Comparison of ENCODE assay signal across 8 cellular contexts in the genomic region with DNA sequence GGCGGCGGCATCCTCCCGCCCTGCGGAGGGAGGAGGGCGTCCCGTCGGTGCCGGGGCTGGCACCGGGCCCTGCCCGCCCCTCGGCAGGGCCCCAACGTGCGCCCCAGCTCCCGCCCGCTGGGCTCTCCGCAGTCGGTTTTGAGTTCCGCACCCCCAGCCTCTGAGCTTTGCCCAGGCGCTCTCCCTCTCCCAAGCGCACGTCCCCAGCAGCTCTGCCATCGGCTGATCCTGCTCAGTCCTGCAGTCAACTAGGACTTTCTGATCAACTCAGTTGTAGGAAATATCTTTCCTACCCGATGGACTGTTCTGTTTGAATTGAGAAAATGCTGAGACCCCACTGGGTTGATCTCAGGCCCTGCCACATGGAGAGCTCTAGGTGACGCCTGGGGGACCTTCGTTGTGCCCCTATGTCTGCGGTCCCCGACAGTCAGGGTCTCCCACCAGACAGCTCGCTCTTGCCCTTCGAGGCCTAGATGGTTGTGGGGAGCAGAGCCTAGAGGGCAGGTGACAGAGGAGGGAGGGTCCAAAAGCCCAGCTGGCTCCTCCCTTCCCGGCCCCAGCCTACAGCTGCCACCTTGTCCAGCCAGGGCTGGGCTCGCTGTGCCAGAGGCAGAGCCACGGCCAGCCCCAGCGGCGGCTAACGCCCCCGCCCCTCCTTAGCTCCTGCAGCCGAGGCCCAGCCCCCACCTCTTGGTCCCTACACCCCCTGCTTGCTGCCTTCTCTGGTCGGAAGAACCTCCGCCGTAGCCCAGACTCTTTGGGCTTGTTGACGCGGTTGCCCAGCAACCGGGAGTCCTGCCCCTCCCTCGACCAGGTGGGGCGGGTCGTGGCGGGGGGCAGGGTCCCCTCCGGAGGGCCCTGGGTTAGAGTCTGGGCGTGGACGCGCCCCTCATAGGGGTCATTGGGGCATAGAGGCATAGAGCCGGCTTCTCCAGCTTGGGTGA. TPM values are rescaled to one million over a fixed set of nuclear protein-coding genes. Genes with fewer than 3 reads are reported as not detected.
A peak's percentile ranks its signal among the peaks of the same experiment; 100 is the strongest.
DNase-seq lines count a peak whose midpoint lies in the region; ATAC-seq, FAIRE-seq and TF ChIP-seq lines count a peak whose summit lies in the region.

A gene with protein sequence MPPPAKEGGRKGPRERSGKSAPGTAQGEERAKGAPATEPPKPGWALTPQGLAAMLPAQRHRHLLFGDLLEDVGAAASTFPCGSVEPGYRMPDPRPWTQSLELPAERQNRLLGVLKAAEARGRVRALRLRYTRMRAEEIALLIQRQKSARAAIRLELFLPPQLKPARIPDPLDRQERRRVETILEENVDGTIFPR (minus strand): TSS at position 190 of the 944 bp plus-strand sequence. CDS start 179 bp downstream, at position 11.

- peaks cover 9% of the 10 kb centered on the region; the same call in 1 of the 2 replicates for H4K20me1 ChIP-seq in HepG2 (ENCODE audit: insufficient read depth, low read length)

- H3K4me1 ChIP-seq in cardiac muscle cell (ENCODE audit: low read depth) (peaks cover 11% of the 10 kb centered on the region), HepG2 (ENCODE audit: insufficient read depth, low read length) (peaks cover 46% of the 10 kb centered on the region), urinary bladder (ENCODE audit: insufficient read depth) (no peaks in the 10 kb centered on the region)

- peaks cover 19% of the 10 kb centered on the region for H3K27me3 Mint-ChIP-seq in activated naive CD8-positive, alpha-beta T cell treated with anti-CD3 and anti-CD28 coated beads, Interleukin-2, amount 50 U/mL, for 24 hours

- TF ChIP-seq RAD21 in HepG2 (CRISPR knock-in tag; IDR thresholded peaks at IDR 0.05), result no peak

- no peak within 1 kb of the TSS for H3K9ac ChIP-seq in HepG2 (ENCODE audit: insufficient read depth, low read depth, low read length)

- H3K9me3 ChIP-seq in cardiac muscle cell (ENCODE audit: low read depth) (no peaks in the 10 kb centered on the region), HepG2 (ENCODE audit: low read length) (no peaks in the 10 kb centered on the region)

- DNase-seq in cardiac muscle cell (ENCODE audit: low read depth in 1 of 2, low spot score in 1 of 2) (no peak), left cardiac atrium (no peak), HepG2 (ENCODE audit: low spot score) (no peak), omental fat pad (ENCODE audit: low spot score) (no peak), GM13976 (ENCODE audit: low spot score) (no peak)
- DNase-seq in activated naive CD8-positive, alpha-beta T cell treated with anti-CD3 and anti-CD28 coated beads, Interleukin-2, amount 50 U/mL, for 24 hours, result no peak

- intact Hi-C loops in left cardiac atrium (cut with DNase I), result no loop called here
- intact Hi-C loops in HepG2 (cut with micrococcal nuclease; ENCODE audit: unreplicated experiment), result no loop called here

- peak within 1 kb of the TSS; percentile 77 for H3K4me3 Mint-ChIP-seq in activated naive CD8-positive, alpha-beta T cell treated with anti-CD3 and anti-CD28 coated beads, Interleukin-2, amount 50 U/mL, for 24 hours

- no TSS peak for BruUV-seq in HepG2 (replicated peaks; lab: Mats Ljungman, UMichigan)

- no peak for FAIRE-seq in HepG2 (lab: Jason Lieb, UNC)

- no peak for TF ChIP-seq POLR2A in HepG2 (IDR thresholded peaks at IDR 0.05; ENCODE audit: insufficient read depth in 1 of 2, low read depth in 2 of 2, low read length in 2 of 2)

- no peak within 1 kb of the TSS for H3K27ac Mint-ChIP-seq in activated naive CD8-positive, alpha-beta T cell treated with anti-CD3 and anti-CD28 coated beads, Interleukin-2, amount 50 U/mL, for 24 hours

- peak within 1 kb of the TSS; percentile 87 for H3K4me2 ChIP-seq in HepG2 (ENCODE audit: low read depth, low read length)

- no peak within 1 kb of the TSS for H2AFZ ChIP-seq in HepG2 (ENCODE audit: low read length)

- WGBS in HepG2 (ENCODE audit: low lambda C conversion rate), result 15% methylated on average over 46 of the region's 52 CpGs
- WGBS in urinary bladder, result 7% methylated on average over 52 of the region's 52 CpGs

- TF ChIP-seq EP300 in HepG2 (IDR thresholded peaks at IDR 0.05; ENCODE audit: low read depth in 2 of 2, low read length in 2 of 2), result no peak
- no peak for TF ChIP-seq EP300 in HepG2 (CRISPR knock-in tag; IDR thresholded peaks at IDR 0.05; ENCODE audit: borderline replicate concordance)

- H3K27me3 ChIP-seq in cardiac muscle cell, result peaks cover 47% of the 10 kb centered on the region
- H3K27me3 ChIP-seq in HepG2 (ENCODE audit: control insufficient read depth in 1 of 2, insufficient read depth in 2 of 2, low read length in 2 of 2), result peaks cover 19 to 56% of the 10 kb centered on the region in 2 experiments

- no peaks in the 10 kb centered on the region for H3K79me2 ChIP-seq in HepG2 (ENCODE audit: insufficient read depth, low read length)

- CTCF ChIA-PET in HepG2 (lab: Yijun Ruan, JAX; ENCODE audit: low intra/inter-chr PET ratio, low total read pairs), result interaction anchor here (2.3 kb wide), 1 partner anchor 35 kb away, joined by 14 read pairs; no protein-coding TSS in a partner anchor

- peaks cover 25% of the 10 kb centered on the region for H3K4me1 Mint-ChIP-seq in activated naive CD8-positive, alpha-beta T cell treated with anti-CD3 and anti-CD28 coated beads, Interleukin-2, amount 50 U/mL, for 24 hours

- H3K36me3 Mint-ChIP-seq in activated naive CD8-positive, alpha-beta T cell treated with anti-CD3 and anti-CD28 coated beads, Interleukin-2, amount 50 U/mL, for 24 hours (ENCODE audit: low read depth), result no peaks in the 10 kb centered on the region

- TF ChIP-seq CTCF in cardiac muscle cell (IDR thresholded peaks at IDR 0.05; ENCODE audit: low read depth, low read length) (no peak), HepG2 (CRISPR knock-in tag; IDR thresholded peaks at IDR 0.05) (no peak), omental fat pad (IDR thresholded peaks at IDR 0.05) (no peak), GM13976 (IDR thresholded peaks at IDR 0.05; ENCODE audit: borderline replicate concordance, control extremely low read depth, extremely low read depth, insufficient read depth, missing control alignments) (no peak)

- H3K4me3 ChIP-seq in cardiac muscle cell (peak within 1 kb of the TSS; percentile 48), HepG2 (replicated peaks in 1 of 3; ENCODE audit: insufficient read depth in 1 of 3, low read depth in 2 of 3, low read length in 3 of 3) (peak within 1 kb of the TSS; percentile 48 to 77 (median 58); a peak in 5 of 6 replicates), urinary bladder (ENCODE audit: low read depth, low read length) (peak within 1 kb of the TSS; percentile 35)

- H3K36me3 ChIP-seq in cardiac muscle cell, result no peaks in the 10 kb centered on the region
- H3K36me3 ChIP-seq in HepG2 (replicated peaks in 1 of 2; ENCODE audit: control insufficient read depth in 1 of 2, insufficient read depth in 2 of 2, low read length in 2 of 2), result no peaks in the 10 kb centered on the region
- no peaks in the 10 kb centered on the region for H3K36me3 ChIP-seq in urinary bladder (ENCODE audit: insufficient read depth)

- POLR2A ChIA-PET in HepG2 (lab: Yijun Ruan, JAX), result interaction anchor here (0.8 to 2.2 kb wide), 8 partner anchors 9 to 128 kb away, joined by 3 to 8 read pairs (median 3); a partner anchor contains a TSS

- H3K27ac ChIP-seq in cardiac muscle cell (no peak within 1 kb of the TSS), HepG2 (ENCODE audit: extremely low read length, insufficient read depth, low read length) (no peak within 1 kb of the TSS), urinary bladder (ENCODE audit: low read depth) (no peak within 1 kb of the TSS)

- ATAC-seq in left cardiac atrium (no peak), HepG2 (peak; percentile 1), omental fat pad (ENCODE audit: low FRiP score) (no peak), GM18511 (IDR thresholded peaks at IDR 0.05; ENCODE audit: unreplicated experiment) (no peak)
- ATAC-seq in activated naive CD8-positive, alpha-beta T cell treated with anti-CD3 and anti-CD28 coated beads, Interleukin-2, amount 50 U/mL, for 24 hours, result no peak

- no peaks in the 10 kb centered on the region for H3K9me3 Mint-ChIP-seq in activated naive CD8-positive, alpha-beta T cell treated with anti-CD3 and anti-CD28 coated beads, Interleukin-2, amount 50 U/mL, for 24 hours

- in situ Hi-C loops in HepG2 (cut with HindIII; ENCODE audit: extremely low pct_ligation_motif_present, low pct_unique_long_range_greater_than_20kb) (loop anchor here (5.0 kb wide), 1 partner anchor 33 kb away; no protein-coding TSS in a partner anchor), GM13976 (cut with MboI; ENCODE audit: low sequenced_read_pairs, unreplicated experiment) (no loop called here)

TF ChIP-seq in HepG2, 621 proteins besides CTCF, POLR2A, EP300 and RAD21 (continues in another document):
- TF ChIP-seq PRPF4 (IDR thresholded peaks at IDR 0.05; ENCODE audit: low read depth, low read length, poor library complexity, severe bottlenecking), result no peak
- TF ChIP-seq SP4 (CRISPR knock-in tag; IDR thresholded peaks at IDR 0.05), result peak; percentile 19; the same call in 1 of the 2 replicates

RNA-seq across cellular contexts. Expression of the gene that starts here (rescaled TPM):
- total RNA-seq in cardiac muscle cell, result 0.21 and 5.6 TPM in 2 replicates
- 0.47 and 2.2 TPM in 2 replicates for polyA plus RNA-seq in cardiac muscle cell
- total RNA-seq in left cardiac atrium, result under 1 TPM in 1 of 2 donors, not detected in 1; 0.41 TPM
- total RNA-seq in HepG2 (2016; rRNA removed; fragmentation: Illumina TruSeq; extraction: Trizol), result not detected in 2 replicates
- total RNA-seq in HepG2 (2016; cell fraction: cytosol; rRNA removed; fragmentation: Illumina TruSeq; extraction: Trizol; ENCODE audit: low read depth), result 0.51 TPM in 1 of 2 replicates, not detected in the other
- total RNA-seq in HepG2 (2016; cell fraction: insoluble cytoplasmic fraction; rRNA removed; fragmentation: Illumina TruSeq; extraction: Trizol), result 0.15 TPM in 1 of 2 replicates, not detected in the other
- total RNA-seq in HepG2 (2016; cell fraction: membrane; rRNA removed; fragmentation: Illumina TruSeq; extraction: Trizol), result 0.22 TPM in 1 of 2 replicates, not detected in the other
- not detected in 2 replicates for total RNA-seq in HepG2 (2016; cell fraction: nucleus; rRNA removed; fragmentation: Illumina TruSeq; extraction: Trizol)
- not detected in 2 replicates for polyA plus RNA-seq in HepG2 (2011; rRNA removed)
- not detected in 2 replicates for polyA plus RNA-seq in HepG2 (2011; cell fraction: cytosol; rRNA removed)
- not detected in 2 replicates for polyA plus RNA-seq in HepG2 (2011; cell fraction: nucleus; rRNA removed)
- polyA plus RNA-seq in HepG2 (2012), result not detected in 2 replicates
- 0.41 and 0.44 TPM in 2 replicates for polyA plus RNA-seq in HepG2 (2016; cell fraction: cytosol; fragmentation: Illumina TruSeq; extraction: Trizol; ENCODE audit: low read depth)
- polyA plus RNA-seq in HepG2 (2016; cell fraction: insoluble cytoplasmic fraction; fragmentation: Illumina TruSeq; extraction: Trizol; ENCODE audit: low read depth), result not detected in 2 replicates
- polyA plus RNA-seq in HepG2 (2016; cell fraction: membrane; fragmentation: Illumina TruSeq; extraction: Trizol; ENCODE audit: low read depth), result not detected in 2 replicates
- polyA plus RNA-seq in HepG2 (2016; cell fraction: nucleus; fragmentation: Illumina TruSeq; extraction: Trizol; ENCODE audit: insufficient read depth, low read depth), result not detected in 2 replicates
- not detected in 2 replicates for polyA minus RNA-seq in HepG2 (2011; rRNA and poly(A)+ RNA removed; ENCODE audit: low replicate concordance)
- polyA minus RNA-seq in HepG2 (2011; cell fraction: cytosol; rRNA and poly(A)+ RNA removed), result not detected in 2 replicates
- not detected in 2 replicates for polyA minus RNA-seq in HepG2 (2011; cell fraction: nucleus; rRNA and poly(A)+ RNA removed)
- not detected for total RNA-seq in urinary bladder
- 0.48 TPM for polyA plus RNA-seq in urinary bladder
- under 1 TPM in 1 of 4 donors, not detected in 3; 0.65 TPM for total RNA-seq in omental fat pad

Comparison
In these comparisons a context has a peak if more than half of its experiments do, and no peak if none do; other contexts are left out.
1. Peak in ATAC-seq, H3K4me3 ChIP-seq and H3K4me2 ChIP-seq in HepG2; RNA of the gene not detected or under 1 TPM.